24 cellular contexts compared by ENCODE assay signal in the genomic region with DNA sequence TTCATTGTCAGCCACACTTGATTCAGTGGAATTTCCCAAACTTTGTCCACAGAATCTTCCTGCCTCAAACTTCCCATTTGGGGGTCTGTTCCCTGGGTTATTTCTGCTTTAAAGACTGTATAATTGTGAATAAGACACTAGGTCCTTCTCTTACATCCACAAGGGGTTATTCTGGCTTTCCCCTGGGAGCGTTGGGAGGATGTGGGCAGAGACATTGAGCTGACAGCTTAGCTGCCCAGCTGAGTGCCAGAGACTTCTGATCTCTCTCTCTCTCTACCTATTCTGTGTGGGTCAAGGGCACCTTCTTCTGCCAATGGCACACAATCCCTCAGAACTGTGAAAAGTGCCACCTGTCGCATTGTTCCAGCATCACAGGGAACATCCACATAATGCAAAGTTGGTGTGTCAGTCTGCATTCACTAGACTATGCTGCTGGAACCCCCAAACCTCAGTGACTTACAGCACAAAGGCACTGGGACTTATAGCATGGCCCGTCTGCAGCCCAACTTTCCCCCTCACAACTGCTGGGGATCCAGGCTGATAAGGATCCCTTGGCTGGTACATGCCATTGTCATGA. TPM values are rescaled to one million over a fixed set of nuclear protein-coding genes. Genes with fewer than 3 reads are reported as not detected.
A peak's percentile ranks its signal among the peaks of the same experiment; 100 is the strongest.
DNase-seq lines count a peak whose midpoint lies in the region; ATAC-seq, FAIRE-seq and TF ChIP-seq lines count a peak whose summit lies in the region.
"Had no signal": no experiment of that assay in that cellular context is flagged by ENCODE, and none has a peak within 500 bp of the region (broad histone marks: within the 10 kb centered on the region; RNA-seq: fewer than 3 reads in every experiment).

No MANE protein-coding gene starts in this region.

- H3K27me3 Mint-ChIP-seq in stimulated activated memory B cell treated with anti-CD40 and anti-IgM and Interleukin-4, amounts not matched to agents 10 μg/mL and 1 μg/mL and 100 μg/mL, for 72 hours: peaks cover 12% of the 10 kb centered on the region
- H3K27me3 Mint-ChIP-seq in nephron progenitor cell (ENCODE audit: low read depth, poor library complexity): peaks cover 9% of the 10 kb centered on the region

- TF ChIP-seq POLR2A in GM12891 (IDR thresholded peaks at IDR 0.05; ENCODE audit: low read depth, low read length) (no peak), esophagus muscularis mucosa (IDR thresholded peaks at IDR 0.05; ENCODE audit: low read depth) (no peak)

- no peaks in the 10 kb centered on the region for H3K36me3 ChIP-seq in Loucy (ENCODE audit: insufficient read depth, low read length)
- no peaks in the 10 kb centered on the region for H3K36me3 ChIP-seq in esophagus muscularis mucosa

- no peaks in the 10 kb centered on the region for H3K9me2 ChIP-seq in Loucy (replicated peaks; ENCODE audit: low read depth, low read length)

- H2AFZ ChIP-seq in Loucy (ENCODE audit: low read length): no peak overlapping the region
- H2AFZ ChIP-seq: GM23248 had no signal

- no peak for DNase-seq in GM12891 (ENCODE audit: insufficient read length, low spot score)
- DNase-seq in esophagus muscularis mucosa (ENCODE audit: extremely low spot score): peak; percentile 89
- no peak for DNase-seq in dedifferentiated amniotic fluid mesenchymal stem cell (ENCODE audit: extremely low spot score)
- DNase-seq in nephron progenitor cell: no peak
- no peak for DNase-seq in AG08396 (ENCODE audit: low spot score)
- DNase-seq: ACHN; AML-193; Calu3; CD8-positive, alpha-beta T cell; DMS 273 treated with DMSO at 0.1 percent for 48 hours; DMS53; DND-41; EL; GM23248; H7; Kasumi-1; KG1 had no signal

- intact Hi-C loops in esophagus muscularis mucosa (cut with DNase I): no loop called here

- peaks cover 38% of the 10 kb centered on the region for H3K4me1 ChIP-seq in Loucy (ENCODE audit: insufficient read depth, low read length, poor library complexity, severe bottlenecking)
- H3K4me1 ChIP-seq in esophagus muscularis mucosa: peaks cover 0 to 20% (median 12%) of the 10 kb centered on the region in 4 donors

- no peaks in the 10 kb centered on the region for H3K79me2 ChIP-seq in Loucy (ENCODE audit: insufficient read depth, low read length)

- no peak overlapping the region for H3K27ac ChIP-seq in esophagus muscularis mucosa (replicated peaks in 1 of 4)
- H3K27ac ChIP-seq: GM23248 had no signal

- ATAC-seq in stimulated activated memory B cell treated with anti-CD40 and anti-IgM and Interleukin-4, amounts not matched to agents 10 μg/mL and 1 μg/mL and 100 μg/mL, for 72 hours: peak; percentile 48
- ATAC-seq in HG02642 (IDR thresholded peaks at IDR 0.05; ENCODE audit: poor library complexity, unreplicated experiment): no peak
- ATAC-seq: CD8-positive, alpha-beta T cell; GM12878; HCT116 had no signal

- H3K9ac ChIP-seq in Loucy (ENCODE audit: low read depth, low read length, poor library complexity, severe bottlenecking): peak overlapping the region; percentile 26
- H3K9ac ChIP-seq: GM23248 had no signal

- H3K4me2 ChIP-seq in Loucy (ENCODE audit: low read depth, low read length, poor library complexity, severe bottlenecking): peak overlapping the region; percentile 41

- no peak for TF ChIP-seq CTCF in Loucy (conservative IDR thresholded peaks at IDR 0.05; ENCODE audit: low read length)
- TF ChIP-seq CTCF in esophagus muscularis mucosa (IDR thresholded peaks at IDR 0.05): no peak
- TF ChIP-seq CTCF in nephron progenitor cell (IDR thresholded peaks at IDR 0.05): no peak

- H3K9me3 ChIP-seq in Loucy (ENCODE audit: insufficient read depth, low read depth, low read length): no peaks in the 10 kb centered on the region
- H3K9me3 ChIP-seq in esophagus muscularis mucosa: no peaks in the 10 kb centered on the region

- WGBS in esophagus muscularis mucosa: 96% methylated on average over 3 of the region's 3 CpGs

- H3K27ac Mint-ChIP-seq in stimulated activated memory B cell treated with anti-CD40 and anti-IgM and Interleukin-4, amounts not matched to agents 10 μg/mL and 1 μg/mL and 100 μg/mL, for 72 hours: no peak overlapping the region
- H3K27ac Mint-ChIP-seq in nephron progenitor cell: no peak overlapping the region
- H3K27ac Mint-ChIP-seq: CD8-positive, alpha-beta T cell had no signal

- H4K20me1 ChIP-seq in Loucy (ENCODE audit: insufficient read depth, low read length, poor library complexity, severe bottlenecking): no peaks in the 10 kb centered on the region

- H3K9me3 Mint-ChIP-seq in stimulated activated memory B cell treated with anti-CD40 and anti-IgM and Interleukin-4, amounts not matched to agents 10 μg/mL and 1 μg/mL and 100 μg/mL, for 72 hours: no peaks in the 10 kb centered on the region
- H3K9me3 Mint-ChIP-seq in nephron progenitor cell: peaks cover 20% of the 10 kb centered on the region

- H3K4me1 Mint-ChIP-seq in stimulated activated memory B cell treated with anti-CD40 and anti-IgM and Interleukin-4, amounts not matched to agents 10 μg/mL and 1 μg/mL and 100 μg/mL, for 72 hours: peaks cover 22% of the 10 kb centered on the region
- peaks cover 37% of the 10 kb centered on the region for H3K4me1 Mint-ChIP-seq in nephron progenitor cell

- TF ChIP-seq EP300 in esophagus muscularis mucosa (IDR thresholded peaks at IDR 0.05): no peak

- H3K27me3 ChIP-seq in Loucy (ENCODE audit: insufficient read depth, low read length, poor library complexity, severe bottlenecking) (no peaks in the 10 kb centered on the region), esophagus muscularis mucosa (no peaks in the 10 kb centered on the region)

- H3K36me3 Mint-ChIP-seq in stimulated activated memory B cell treated with anti-CD40 and anti-IgM and Interleukin-4, amounts not matched to agents 10 μg/mL and 1 μg/mL and 100 μg/mL, for 72 hours: no peaks in the 10 kb centered on the region
- peaks cover 13% of the 10 kb centered on the region for H3K36me3 Mint-ChIP-seq in nephron progenitor cell (ENCODE audit: low read depth)
- H3K36me3 Mint-ChIP-seq: CD8-positive, alpha-beta T cell had no signal

- H3K4me3 Mint-ChIP-seq in stimulated activated memory B cell treated with anti-CD40 and anti-IgM and Interleukin-4, amounts not matched to agents 10 μg/mL and 1 μg/mL and 100 μg/mL, for 72 hours: no peak overlapping the region
- H3K4me3 Mint-ChIP-seq in nephron progenitor cell: no peak overlapping the region
- H3K4me3 Mint-ChIP-seq: CD8-positive, alpha-beta T cell had no signal

- no peaks in the 10 kb centered on the region for H3F3A ChIP-seq in Loucy (ENCODE audit: low read depth)

- H3K4me3 ChIP-seq in Loucy (ENCODE audit: low read length, poor library complexity, severe bottlenecking) (peak overlapping the region; percentile 13), esophagus muscularis mucosa (no peak overlapping the region)
- H3K4me3 ChIP-seq: GM12878, GM23248 had no signal

- FAIRE-seq in GM12891 (lab: Jason Lieb, UNC): peak; percentile 58
- FAIRE-seq: A204.1, GM12878, GM18507 had no signal

TF ChIP-seq in GM12891, 5 proteins besides CTCF, POLR2A, EP300 and RAD21:
- TF ChIP-seq TAF1 (IDR thresholded peaks at IDR 0.05; ENCODE audit: low read depth, low read length): no peak
- no peak for TF ChIP-seq SPI1 (IDR thresholded peaks at IDR 0.05; ENCODE audit: low read depth, low read length)
- no peak for TF ChIP-seq PAX5 (IDR thresholded peaks at IDR 0.05; ENCODE audit: insufficient read depth, low read length, severe bottlenecking)
- no peak for TF ChIP-seq POU2F2 (IDR thresholded peaks at IDR 0.05; ENCODE audit: low read depth, low read length)
- TF ChIP-seq POLR2AphosphoS5 (IDR thresholded peaks at IDR 0.05; ENCODE audit: low read depth, low read length): no peak
TF ChIP-seq in GM12891: peak in this region for 0.

RNA-seq across cellular contexts. Expression of gene NRP2, which starts 19.8 kb away (rescaled TPM):
- polyA plus RNA-seq in GM12891 (2012; ENCODE audit: low read depth, missing spikeins): 0.55 TPM
- 100 to 1,000 TPM; 195 to 440 (median 314) TPM for total RNA-seq in esophagus muscularis mucosa
- total RNA-seq: CD8-positive, alpha-beta T cell had no signal
